ENCODE assay signal across 15 cellular contexts in genomic region chr4:41506071-41506470, GRCh38. TPM values are rescaled to one million over a fixed set of nuclear protein-coding genes. Genes with fewer than 3 reads are reported as not detected.
A peak's percentile ranks its signal among the peaks of the same experiment; 100 is the strongest.
DNase-seq lines count a peak whose midpoint lies in the region; ATAC-seq, FAIRE-seq and TF ChIP-seq lines count a peak whose summit lies in the region.
"Had no signal": no experiment of that assay in that cellular context is flagged by ENCODE, and none has a peak within 500 bp of the region (broad histone marks: within the 10 kb centered on the region; RNA-seq: fewer than 3 reads in every experiment).

No MANE protein-coding gene starts in this region.

- H3K9me3 ChIP-seq in A549 (no peaks in the 10 kb centered on the region), lower lobe of right lung (no peaks in the 10 kb centered on the region), prostate gland (no peaks in the 10 kb centered on the region)
- no peaks in the 10 kb centered on the region for H3K9me3 ChIP-seq in CD4-positive, alpha-beta T cell (ENCODE audit: control insufficient read depth, low read length)
- H3K9me3 ChIP-seq: esophagus muscularis mucosa had no signal

- H3K4me1 ChIP-seq in A549 (peaks cover 68% of the 10 kb centered on the region), lower lobe of right lung (peaks cover 27% of the 10 kb centered on the region), prostate gland (replicated peaks) (no peaks in the 10 kb centered on the region)

- TF ChIP-seq CTCF in A549 (IDR thresholded peaks at IDR 0.05) (no peak), lower lobe of right lung (IDR thresholded peaks at IDR 0.05) (no peak), GM10266 (IDR thresholded peaks at IDR 0.05; ENCODE audit: control insufficient read depth, insufficient read depth, low read depth, missing control alignments) (no peak), prostate gland (IDR thresholded peaks at IDR 0.05) (no peak)
- TF ChIP-seq CTCF in CD4-positive, alpha-beta T cell (IDR thresholded peaks at IDR 0.05): no peak

- peak overlapping the region; percentile 49 for H3K4me2 ChIP-seq in A549

- H3K27me3 Mint-ChIP-seq in CD4-positive, alpha-beta T cell: no peaks in the 10 kb centered on the region
- H3K27me3 Mint-ChIP-seq: memory B cell had no signal

- H3K36me3 ChIP-seq in lower lobe of right lung (no peaks in the 10 kb centered on the region), prostate gland (no peaks in the 10 kb centered on the region)

- no peak for TF ChIP-seq RAD21 in A549 (conservative IDR thresholded peaks at IDR 0.05 in 1 of 2, IDR thresholded peaks at IDR 0.05 in 1 of 2)

- H3K27ac ChIP-seq in A549 (peak overlapping the region; percentile 80 to 93), lower lobe of right lung (no peak overlapping the region), prostate gland (no peak overlapping the region)
- no peak overlapping the region for H3K27ac ChIP-seq in CD4-positive, alpha-beta T cell (ENCODE audit: low read depth, low read length)
- H3K27ac ChIP-seq: esophagus muscularis mucosa had no signal

- ATAC-seq in A549 (peak; percentile 61 to 65; a peak in 5 of 6 replicates), lower lobe of right lung (peak; percentile 78 to 87)
- ATAC-seq in CD4-positive, alpha-beta T cell (ENCODE audit: poor library complexity): no peak
- ATAC-seq: activated naive CD4-positive, alpha-beta T cell treated with anti-CD3 and anti-CD28 coated beads, Interleukin-2, amount 50 U/mL, for 72 hours had no signal

- no peak overlapping the region for H3K27ac Mint-ChIP-seq in CD4-positive, alpha-beta T cell
- H3K27ac Mint-ChIP-seq: activated naive CD4-positive, alpha-beta T cell treated with anti-CD3 and anti-CD28 coated beads, Interleukin-2, amount 50 U/mL, for 72 hours; memory B cell had no signal

- TF ChIP-seq POLR2A in A549 (IDR thresholded peaks at IDR 0.05; ENCODE audit: low read length) (no peak), prostate gland (IDR thresholded peaks at IDR 0.05) (no peak)

- DNase-seq in A549 (ENCODE audit: low read depth in 1 of 2, low spot score in 1 of 2) (peak; percentile 31 to 78), HCEC 1CT (peak; percentile 64), astrocyte of the hippocampus (ENCODE audit: low read depth, low spot score) (peak; percentile 48), lower lobe of right lung (no peak), GM10266 (ENCODE audit: extremely low spot score) (no peak), prostate gland (ENCODE audit: low spot score) (no peak), NCI-H1105 (lab: John Stamatoyannopoulos, UW) (no peak)
- DNase-seq in CD4-positive, alpha-beta T cell: no peak
- DNase-seq: ACHN; activated CD8-positive, alpha-beta memory T cell treated with anti-CD3 and anti-CD28 coated beads, Interleukin-2, amount 50 U/mL, for 4 hours; DMS53; Kasumi-1 had no signal

- no peaks in the 10 kb centered on the region for H3K4me1 Mint-ChIP-seq in CD4-positive, alpha-beta T cell (ENCODE audit: low read depth)
- H3K4me1 Mint-ChIP-seq: memory B cell had no signal

- CTCF ChIA-PET in A549 (lab: Yijun Ruan, JAX): interaction anchor here (1.2 kb wide), 1 partner anchor 225 kb away, joined by 5 read pairs; no protein-coding TSS in a partner anchor
- CTCF ChIA-PET in CD4-positive, alpha-beta T cell (lab: Charles Lee): no interaction called here

- intact Hi-C loops in lower lobe of right lung (cut with DNase I): no loop called here
- intact Hi-C loops in CD4-positive, alpha-beta T cell (cut with DNase I, micrococcal nuclease): no loop called here
- intact Hi-C loops in prostate gland (cut with DNase I): no loop called here

- no peaks in the 10 kb centered on the region for H3K27me3 ChIP-seq in lower lobe of right lung (ENCODE audit: low read depth)
- no peaks in the 10 kb centered on the region for H3K27me3 ChIP-seq in CD4-positive, alpha-beta T cell (ENCODE audit: control insufficient read depth, insufficient read depth, low read length)
- H3K27me3 ChIP-seq in prostate gland (replicated peaks; ENCODE audit: insufficient read depth): no peaks in the 10 kb centered on the region
- H3K27me3 ChIP-seq: esophagus muscularis mucosa had no signal

- POLR2A ChIA-PET in A549 (lab: Yijun Ruan, JAX): no interaction called here
- POLR2A ChIA-PET in CD4-positive, alpha-beta T cell (lab: Charles Lee): no interaction called here

- no peak overlapping the region for H3K4me3 Mint-ChIP-seq in CD4-positive, alpha-beta T cell
- H3K4me3 Mint-ChIP-seq: memory B cell had no signal

- WGBS in A549 (ENCODE audit: missing lambda C conversion rate): 10% methylated on average over 3 of the region's 3 CpGs
- 37% methylated on average over 3 of the region's 3 CpGs for WGBS in prostate gland

- FAIRE-seq in A549 (lab: Jason Lieb, UNC): no peak

- H3K4me3 ChIP-seq in A549: no peak overlapping the region
- no peak overlapping the region for H3K4me3 ChIP-seq in lower lobe of right lung
- no peak overlapping the region for H3K4me3 ChIP-seq in prostate gland
- H3K4me3 ChIP-seq: esophagus muscularis mucosa had no signal

- peak; percentile 70 to 85; a peak in 4 of 5 replicates for TF ChIP-seq EP300 in A549 (IDR thresholded peaks at IDR 0.05)

- H3K9me3 Mint-ChIP-seq in CD4-positive, alpha-beta T cell: peaks cover 9% of the 10 kb centered on the region

- H3K36me3 Mint-ChIP-seq in CD4-positive, alpha-beta T cell (ENCODE audit: low read depth): no peaks in the 10 kb centered on the region
- H3K36me3 Mint-ChIP-seq: activated naive CD4-positive, alpha-beta T cell treated with anti-CD3 and anti-CD28 coated beads, Interleukin-2, amount 50 U/mL, for 72 hours; memory B cell had no signal

TF ChIP-seq in A549, 52 proteins besides CTCF, POLR2A, EP300 and RAD21 (continues in another document):
- TF ChIP-seq PBX3 (IDR thresholded peaks at IDR 0.05) (no peak), HES2 (IDR thresholded peaks at IDR 0.05) (no peak; the same call in 1 of the 2 replicates), RARB (CRISPR knock-in tag; IDR thresholded peaks at IDR 0.05) (no peak), FOSB (CRISPR knock-in tag; IDR thresholded peaks at IDR 0.05) (no peak), SREBF2 (IDR thresholded peaks at IDR 0.05) (no peak), MYC (IDR thresholded peaks at IDR 0.05; ENCODE audit: borderline replicate concordance, low read length) (no peak), MAFK (IDR thresholded peaks at IDR 0.05; ENCODE audit: partially characterized antibody) (no peak), RCOR1 (IDR thresholded peaks at IDR 0.05; ENCODE audit: low read depth, low read length) (no peak), EHMT2 (IDR thresholded peaks at IDR 0.05; ENCODE audit: low read depth) (no peak), ELK1 (IDR thresholded peaks at IDR 0.05; ENCODE audit: low read depth, low read length) (no peak), FOXS1 (CRISPR knock-in tag; IDR thresholded peaks at IDR 0.05) (no peak), GATA3 (IDR thresholded peaks at IDR 0.05; ENCODE audit: borderline replicate concordance) (peak; percentile 89), RFX5 (IDR thresholded peaks at IDR 0.05) (no peak), BCL3 (IDR thresholded peaks at IDR 0.05) (no peak), MAX (IDR thresholded peaks at IDR 0.05) (peak; percentile 58), HDAC2 (IDR thresholded peaks at IDR 0.05) (no peak), NFE2L2 (conservative IDR thresholded peaks at IDR 0.05; ENCODE audit: low read length) (no peak), KDM1A (IDR thresholded peaks at IDR 0.05; ENCODE audit: low read depth) (no peak)

RNA-seq across cellular contexts. Expression of gene LIMCH1, which starts 31.9 kb away (rescaled TPM):
- polyA plus RNA-seq in A549 (2011; rRNA removed) (88.9 and 96.6 TPM in 2 replicates), A549 (2017; fragmentation: RNase III; extraction: RNeasy Plus Mini Kit Qiagen cat#74134 plus additional on column Dnase treatment) (51.6 to 53.9 TPM (median 52.9 TPM) in 3 replicates)
- polyA plus RNA-seq in A549 (2012; cell fraction: cytosol; rRNA removed): 23.0 and 23.6 TPM in 2 replicates
- 111 and 136 TPM in 2 replicates for polyA plus RNA-seq in A549 (2012; cell fraction: nucleus; rRNA removed)
- 103 and 125 TPM in 2 replicates for polyA minus RNA-seq in A549 (2011; rRNA and poly(A)+ RNA removed)
- total RNA-seq in lower lobe of right lung (267 TPM), prostate gland (100 to 1,000 TPM in 1 of 2 donors, 10 to 100 TPM in 1; 62.8 to 102 TPM)
- total RNA-seq in CD4-positive, alpha-beta T cell: not detected
- total RNA-seq: activated naive CD4-positive, alpha-beta T cell treated with anti-CD3 and anti-CD28 coated beads, Interleukin-2, amount 50 U/mL, for 72 hours had no signal

Comparison
In these comparisons a context has a peak if more than half of its experiments do, and no peak if none do; other contexts are left out.
1. DNase-seq: peak in A549 (2 of 2), HCEC 1CT (single experiment) and astrocyte of the hippocampus (single experiment); none in lower lobe of right lung (single experiment), GM10266 (single experiment), CD4-positive, alpha-beta T cell (0 of 10), prostate gland (single experiment) and NCI-H1105 (single experiment).
2. H3K27ac ChIP-seq: peak in A549 (2 of 2); none in lower lobe of right lung (single experiment), CD4-positive, alpha-beta T cell (single experiment) and prostate gland (0 of 2).
3. RNA of gene LIMCH1, which starts 31.9 kb away (total RNA-seq): 267 TPM in lower lobe of right lung (single experiment) and 62.8 to 102 TPM in prostate gland; not detected in CD4-positive, alpha-beta T cell; every median in the first group is over 10 times any median in the second.